Comparison of ENCODE assay signal across 1 cellular context in the genomic region with DNA sequence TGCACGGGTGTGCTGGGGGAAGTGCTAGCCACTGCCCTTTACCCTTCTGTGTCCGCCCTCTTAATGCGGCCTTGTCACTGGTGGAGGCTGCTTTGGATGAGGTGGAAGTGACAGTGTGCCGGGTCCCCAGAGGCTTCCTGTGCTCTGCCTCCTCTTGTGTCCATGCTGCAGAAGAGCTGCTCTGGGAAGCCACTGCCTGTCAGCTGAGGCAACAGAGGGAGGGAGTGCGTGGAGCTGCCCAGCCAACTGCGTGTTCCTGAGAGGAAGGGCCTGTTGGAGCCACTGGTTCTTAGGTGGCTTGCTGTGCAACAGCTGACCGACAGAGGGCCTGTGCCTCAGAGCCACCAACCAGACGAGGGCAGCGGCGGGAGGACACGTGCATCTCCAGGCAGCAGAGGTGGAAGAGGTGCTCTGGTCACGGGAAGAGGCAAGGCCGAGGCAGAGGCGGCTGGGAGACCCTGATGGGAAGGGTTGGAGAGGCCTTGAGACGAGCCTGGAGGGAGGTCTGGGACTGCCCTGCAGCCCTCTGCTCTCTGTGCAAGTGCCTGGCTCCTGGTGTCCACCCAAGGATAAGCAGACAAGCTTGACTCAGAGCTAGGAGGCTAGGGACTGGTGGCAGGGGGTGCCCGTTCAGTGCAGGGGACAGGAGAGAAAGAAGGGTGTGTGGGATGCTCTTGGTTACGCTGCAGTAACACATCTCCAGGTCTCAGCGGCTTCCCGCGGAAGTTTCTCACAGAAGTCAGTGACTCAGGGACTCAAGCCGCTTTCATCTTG.
A peak's percentile ranks its signal among the peaks of the same experiment; 100 is the strongest.
TF ChIP-seq lines count a peak whose summit lies in the region.

No MANE protein-coding gene starts in this region.

TF ChIP-seq in HepG2, 621 proteins besides CTCF, POLR2A, EP300 and RAD21 (continued from another document and continues in another):
- no peak; the same call in 1 of the 2 replicates for TF ChIP-seq ZNF788 (CRISPR knock-in tag; IDR thresholded peaks at IDR 0.05; ENCODE audit: borderline replicate concordance)
- TF ChIP-seq, protein P1, sequence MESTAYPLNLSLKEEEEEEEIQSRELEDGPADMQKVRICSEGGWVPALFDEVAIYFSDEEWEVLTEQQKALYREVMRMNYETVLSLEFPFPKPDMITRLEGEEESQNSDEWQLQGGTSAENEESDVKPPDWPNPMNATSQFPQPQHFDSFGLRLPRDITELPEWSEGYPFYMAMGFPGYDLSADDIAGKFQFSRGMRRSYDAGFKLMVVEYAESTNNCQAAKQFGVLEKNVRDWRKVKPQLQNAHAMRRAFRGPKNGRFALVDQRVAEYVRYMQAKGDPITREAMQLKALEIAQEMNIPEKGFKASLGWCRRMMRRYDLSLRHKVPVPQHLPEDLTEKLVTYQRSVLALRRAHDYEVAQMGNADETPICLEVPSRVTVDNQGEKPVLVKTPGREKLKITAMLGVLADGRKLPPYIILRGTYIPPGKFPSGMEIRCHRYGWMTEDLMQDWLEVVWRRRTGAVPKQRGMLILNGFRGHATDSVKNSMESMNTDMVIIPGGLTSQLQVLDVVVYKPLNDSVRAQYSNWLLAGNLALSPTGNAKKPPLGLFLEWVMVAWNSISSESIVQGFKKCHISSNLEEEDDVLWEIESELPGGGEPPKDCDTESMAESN (CRISPR knock-in tag; conservative IDR thresholded peaks at IDR 0.05) = 0 out of 2 replicates have a peak, but pooled peaks have one; percentile 77
- TF ChIP-seq, protein P2, sequence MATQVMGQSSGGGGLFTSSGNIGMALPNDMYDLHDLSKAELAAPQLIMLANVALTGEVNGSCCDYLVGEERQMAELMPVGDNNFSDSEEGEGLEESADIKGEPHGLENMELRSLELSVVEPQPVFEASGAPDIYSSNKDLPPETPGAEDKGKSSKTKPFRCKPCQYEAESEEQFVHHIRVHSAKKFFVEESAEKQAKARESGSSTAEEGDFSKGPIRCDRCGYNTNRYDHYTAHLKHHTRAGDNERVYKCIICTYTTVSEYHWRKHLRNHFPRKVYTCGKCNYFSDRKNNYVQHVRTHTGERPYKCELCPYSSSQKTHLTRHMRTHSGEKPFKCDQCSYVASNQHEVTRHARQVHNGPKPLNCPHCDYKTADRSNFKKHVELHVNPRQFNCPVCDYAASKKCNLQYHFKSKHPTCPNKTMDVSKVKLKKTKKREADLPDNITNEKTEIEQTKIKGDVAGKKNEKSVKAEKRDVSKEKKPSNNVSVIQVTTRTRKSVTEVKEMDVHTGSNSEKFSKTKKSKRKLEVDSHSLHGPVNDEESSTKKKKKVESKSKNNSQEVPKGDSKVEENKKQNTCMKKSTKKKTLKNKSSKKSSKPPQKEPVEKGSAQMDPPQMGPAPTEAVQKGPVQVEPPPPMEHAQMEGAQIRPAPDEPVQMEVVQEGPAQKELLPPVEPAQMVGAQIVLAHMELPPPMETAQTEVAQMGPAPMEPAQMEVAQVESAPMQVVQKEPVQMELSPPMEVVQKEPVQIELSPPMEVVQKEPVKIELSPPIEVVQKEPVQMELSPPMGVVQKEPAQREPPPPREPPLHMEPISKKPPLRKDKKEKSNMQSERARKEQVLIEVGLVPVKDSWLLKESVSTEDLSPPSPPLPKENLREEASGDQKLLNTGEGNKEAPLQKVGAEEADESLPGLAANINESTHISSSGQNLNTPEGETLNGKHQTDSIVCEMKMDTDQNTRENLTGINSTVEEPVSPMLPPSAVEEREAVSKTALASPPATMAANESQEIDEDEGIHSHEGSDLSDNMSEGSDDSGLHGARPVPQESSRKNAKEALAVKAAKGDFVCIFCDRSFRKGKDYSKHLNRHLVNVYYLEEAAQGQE (IDR thresholded peaks at IDR 0.05; ENCODE audit: borderline replicate concordance in 1 of 2, low read depth in 1 of 2, low read length in 2 of 2) = no peak
- peak; percentile 84 for TF ChIP-seq ARNT2 (CRISPR knock-in tag; IDR thresholded peaks at IDR 0.05; ENCODE audit: low read depth)
- no peak for TF ChIP-seq NBN (conservative IDR thresholded peaks at IDR 0.05)
- TF ChIP-seq, protein P3, sequence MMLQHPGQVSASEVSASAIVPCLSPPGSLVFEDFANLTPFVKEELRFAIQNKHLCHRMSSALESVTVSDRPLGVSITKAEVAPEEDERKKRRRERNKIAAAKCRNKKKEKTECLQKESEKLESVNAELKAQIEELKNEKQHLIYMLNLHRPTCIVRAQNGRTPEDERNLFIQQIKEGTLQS (CRISPR knock-in tag; IDR thresholded peaks at IDR 0.05) = peak; percentile 2; the same call in 1 of the 2 replicates
- TF ChIP-seq NR2C2 (CRISPR knock-in tag; IDR thresholded peaks at IDR 0.05; ENCODE audit: borderline replicate concordance) = no peak; the same call in 1 of the 2 replicates
- peak; percentile 60; the same call in 1 of the 2 replicates for TF ChIP-seq GABPB1 (CRISPR knock-in tag; IDR thresholded peaks at IDR 0.05)
- TF ChIP-seq, protein P4, sequence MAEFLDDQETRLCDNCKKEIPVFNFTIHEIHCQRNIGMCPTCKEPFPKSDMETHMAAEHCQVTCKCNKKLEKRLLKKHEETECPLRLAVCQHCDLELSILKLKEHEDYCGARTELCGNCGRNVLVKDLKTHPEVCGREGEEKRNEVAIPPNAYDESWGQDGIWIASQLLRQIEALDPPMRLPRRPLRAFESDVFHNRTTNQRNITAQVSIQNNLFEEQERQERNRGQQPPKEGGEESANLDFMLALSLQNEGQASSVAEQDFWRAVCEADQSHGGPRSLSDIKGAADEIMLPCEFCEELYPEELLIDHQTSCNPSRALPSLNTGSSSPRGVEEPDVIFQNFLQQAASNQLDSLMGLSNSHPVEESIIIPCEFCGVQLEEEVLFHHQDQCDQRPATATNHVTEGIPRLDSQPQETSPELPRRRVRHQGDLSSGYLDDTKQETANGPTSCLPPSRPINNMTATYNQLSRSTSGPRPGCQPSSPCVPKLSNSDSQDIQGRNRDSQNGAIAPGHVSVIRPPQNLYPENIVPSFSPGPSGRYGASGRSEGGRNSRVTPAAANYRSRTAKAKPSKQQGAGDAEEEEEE (CRISPR knock-in tag; IDR thresholded peaks at IDR 0.05; ENCODE audit: borderline replicate concordance) = peak; percentile 89; the same call in 1 of the 2 replicates
- no peak for TF ChIP-seq ZSCAN29 (CRISPR knock-in tag; conservative IDR thresholded peaks at IDR 0.05)
- TF ChIP-seq, protein P5, sequence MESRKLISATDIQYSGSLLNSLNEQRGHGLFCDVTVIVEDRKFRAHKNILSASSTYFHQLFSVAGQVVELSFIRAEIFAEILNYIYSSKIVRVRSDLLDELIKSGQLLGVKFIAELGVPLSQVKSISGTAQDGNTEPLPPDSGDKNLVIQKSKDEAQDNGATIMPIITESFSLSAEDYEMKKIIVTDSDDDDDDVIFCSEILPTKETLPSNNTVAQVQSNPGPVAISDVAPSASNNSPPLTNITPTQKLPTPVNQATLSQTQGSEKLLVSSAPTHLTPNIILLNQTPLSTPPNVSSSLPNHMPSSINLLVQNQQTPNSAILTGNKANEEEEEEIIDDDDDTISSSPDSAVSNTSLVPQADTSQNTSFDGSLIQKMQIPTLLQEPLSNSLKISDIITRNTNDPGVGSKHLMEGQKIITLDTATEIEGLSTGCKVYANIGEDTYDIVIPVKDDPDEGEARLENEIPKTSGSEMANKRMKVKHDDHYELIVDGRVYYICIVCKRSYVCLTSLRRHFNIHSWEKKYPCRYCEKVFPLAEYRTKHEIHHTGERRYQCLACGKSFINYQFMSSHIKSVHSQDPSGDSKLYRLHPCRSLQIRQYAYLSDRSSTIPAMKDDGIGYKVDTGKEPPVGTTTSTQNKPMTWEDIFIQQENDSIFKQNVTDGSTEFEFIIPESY (CRISPR knock-in tag; IDR thresholded peaks at IDR 0.05) = no peak; the same call in 1 of the 2 replicates
- TF ChIP-seq TP53 (CRISPR knock-in tag; conservative IDR thresholded peaks at IDR 0.05) = no peak
- no peak for TF ChIP-seq FOXJ3 (CRISPR knock-in tag; IDR thresholded peaks at IDR 0.05; ENCODE audit: borderline replicate concordance)
- TF ChIP-seq, protein P6, sequence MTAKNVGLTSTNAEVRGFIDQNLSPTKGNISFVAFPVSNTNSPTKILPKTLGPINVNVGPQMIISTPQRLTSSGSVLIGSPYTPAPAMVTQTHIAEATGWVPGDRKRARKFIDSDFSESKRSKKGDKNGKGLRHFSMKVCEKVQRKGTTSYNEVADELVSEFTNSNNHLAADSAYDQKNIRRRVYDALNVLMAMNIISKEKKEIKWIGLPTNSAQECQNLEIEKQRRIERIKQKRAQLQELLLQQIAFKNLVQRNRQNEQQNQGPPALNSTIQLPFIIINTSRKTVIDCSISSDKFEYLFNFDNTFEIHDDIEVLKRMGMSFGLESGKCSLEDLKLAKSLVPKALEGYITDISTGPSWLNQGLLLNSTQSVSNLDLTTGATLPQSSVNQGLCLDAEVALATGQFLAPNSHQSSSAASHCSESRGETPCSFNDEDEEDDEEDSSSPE (CRISPR knock-in tag; IDR thresholded peaks at IDR 0.05) = peak; percentile 92
- TF ChIP-seq ZNF660 (CRISPR knock-in tag; IDR thresholded peaks at IDR 0.05; ENCODE audit: borderline replicate concordance, low read depth) = no peak
- TF ChIP-seq CENPX (CRISPR knock-in tag; IDR thresholded peaks at IDR 0.05) = no peak
- TF ChIP-seq, protein P7, sequence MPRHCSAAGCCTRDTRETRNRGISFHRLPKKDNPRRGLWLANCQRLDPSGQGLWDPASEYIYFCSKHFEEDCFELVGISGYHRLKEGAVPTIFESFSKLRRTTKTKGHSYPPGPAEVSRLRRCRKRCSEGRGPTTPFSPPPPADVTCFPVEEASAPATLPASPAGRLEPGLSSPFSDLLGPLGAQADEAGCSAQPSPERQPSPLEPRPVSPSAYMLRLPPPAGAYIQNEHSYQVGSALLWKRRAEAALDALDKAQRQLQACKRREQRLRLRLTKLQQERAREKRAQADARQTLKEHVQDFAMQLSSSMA (CRISPR knock-in tag; IDR thresholded peaks at IDR 0.05) = peak; percentile 79; the same call in 1 of the 2 replicates
- no peak; the same call in 1 of the 2 replicates for TF ChIP-seq MTA1 (CRISPR knock-in tag; IDR thresholded peaks at IDR 0.05; ENCODE audit: borderline replicate concordance)
- TF ChIP-seq STAT5B (CRISPR knock-in tag; IDR thresholded peaks at IDR 0.05) = no peak
- TF ChIP-seq HMGA1 (CRISPR knock-in tag; conservative IDR thresholded peaks at IDR 0.05) = no peak
- TF ChIP-seq, protein P8, sequence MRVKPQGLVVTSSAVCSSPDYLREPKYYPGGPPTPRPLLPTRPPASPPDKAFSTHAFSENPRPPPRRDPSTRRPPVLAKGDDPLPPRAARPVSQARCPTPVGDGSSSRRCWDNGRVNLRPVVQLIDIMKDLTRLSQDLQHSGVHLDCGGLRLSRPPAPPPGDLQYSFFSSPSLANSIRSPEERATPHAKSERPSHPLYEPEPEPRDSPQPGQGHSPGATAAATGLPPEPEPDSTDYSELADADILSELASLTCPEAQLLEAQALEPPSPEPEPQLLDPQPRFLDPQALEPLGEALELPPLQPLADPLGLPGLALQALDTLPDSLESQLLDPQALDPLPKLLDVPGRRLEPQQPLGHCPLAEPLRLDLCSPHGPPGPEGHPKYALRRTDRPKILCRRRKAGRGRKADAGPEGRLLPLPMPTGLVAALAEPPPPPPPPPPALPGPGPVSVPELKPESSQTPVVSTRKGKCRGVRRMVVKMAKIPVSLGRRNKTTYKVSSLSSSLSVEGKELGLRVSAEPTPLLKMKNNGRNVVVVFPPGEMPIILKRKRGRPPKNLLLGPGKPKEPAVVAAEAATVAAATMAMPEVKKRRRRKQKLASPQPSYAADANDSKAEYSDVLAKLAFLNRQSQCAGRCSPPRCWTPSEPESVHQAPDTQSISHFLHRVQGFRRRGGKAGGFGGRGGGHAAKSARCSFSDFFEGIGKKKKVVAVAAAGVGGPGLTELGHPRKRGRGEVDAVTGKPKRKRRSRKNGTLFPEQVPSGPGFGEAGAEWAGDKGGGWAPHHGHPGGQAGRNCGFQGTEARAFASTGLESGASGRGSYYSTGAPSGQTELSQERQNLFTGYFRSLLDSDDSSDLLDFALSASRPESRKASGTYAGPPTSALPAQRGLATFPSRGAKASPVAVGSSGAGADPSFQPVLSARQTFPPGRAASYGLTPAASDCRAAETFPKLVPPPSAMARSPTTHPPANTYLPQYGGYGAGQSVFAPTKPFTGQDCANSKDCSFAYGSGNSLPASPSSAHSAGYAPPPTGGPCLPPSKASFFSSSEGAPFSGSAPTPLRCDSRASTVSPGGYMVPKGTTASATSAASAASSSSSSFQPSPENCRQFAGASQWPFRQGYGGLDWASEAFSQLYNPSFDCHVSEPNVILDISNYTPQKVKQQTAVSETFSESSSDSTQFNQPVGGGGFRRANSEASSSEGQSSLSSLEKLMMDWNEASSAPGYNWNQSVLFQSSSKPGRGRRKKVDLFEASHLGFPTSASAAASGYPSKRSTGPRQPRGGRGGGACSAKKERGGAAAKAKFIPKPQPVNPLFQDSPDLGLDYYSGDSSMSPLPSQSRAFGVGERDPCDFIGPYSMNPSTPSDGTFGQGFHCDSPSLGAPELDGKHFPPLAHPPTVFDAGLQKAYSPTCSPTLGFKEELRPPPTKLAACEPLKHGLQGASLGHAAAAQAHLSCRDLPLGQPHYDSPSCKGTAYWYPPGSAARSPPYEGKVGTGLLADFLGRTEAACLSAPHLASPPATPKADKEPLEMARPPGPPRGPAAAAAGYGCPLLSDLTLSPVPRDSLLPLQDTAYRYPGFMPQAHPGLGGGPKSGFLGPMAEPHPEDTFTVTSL (CRISPR knock-in tag; IDR thresholded peaks at IDR 0.05; ENCODE audit: borderline replicate concordance) = no peak
- TF ChIP-seq GTF3A (CRISPR knock-in tag; conservative IDR thresholded peaks at IDR 0.05) = no peak
- 0 out of 2 replicates have a peak, but pooled peaks have one; percentile 90 for TF ChIP-seq ZNF879 (CRISPR knock-in tag; IDR thresholded peaks at IDR 0.05)
- TF ChIP-seq XBP1 (CRISPR knock-in tag; IDR thresholded peaks at IDR 0.05) = no peak
- no peak for TF ChIP-seq JARID2 (CRISPR knock-in tag; IDR thresholded peaks at IDR 0.05; ENCODE audit: insufficient replicate concordance)
- TF ChIP-seq THYN1 (CRISPR knock-in tag; IDR thresholded peaks at IDR 0.05; ENCODE audit: borderline replicate concordance, low read depth) = no peak
- no peak for TF ChIP-seq DNMT3B (CRISPR knock-in tag; conservative IDR thresholded peaks at IDR 0.05)
- TF ChIP-seq, protein P9, sequence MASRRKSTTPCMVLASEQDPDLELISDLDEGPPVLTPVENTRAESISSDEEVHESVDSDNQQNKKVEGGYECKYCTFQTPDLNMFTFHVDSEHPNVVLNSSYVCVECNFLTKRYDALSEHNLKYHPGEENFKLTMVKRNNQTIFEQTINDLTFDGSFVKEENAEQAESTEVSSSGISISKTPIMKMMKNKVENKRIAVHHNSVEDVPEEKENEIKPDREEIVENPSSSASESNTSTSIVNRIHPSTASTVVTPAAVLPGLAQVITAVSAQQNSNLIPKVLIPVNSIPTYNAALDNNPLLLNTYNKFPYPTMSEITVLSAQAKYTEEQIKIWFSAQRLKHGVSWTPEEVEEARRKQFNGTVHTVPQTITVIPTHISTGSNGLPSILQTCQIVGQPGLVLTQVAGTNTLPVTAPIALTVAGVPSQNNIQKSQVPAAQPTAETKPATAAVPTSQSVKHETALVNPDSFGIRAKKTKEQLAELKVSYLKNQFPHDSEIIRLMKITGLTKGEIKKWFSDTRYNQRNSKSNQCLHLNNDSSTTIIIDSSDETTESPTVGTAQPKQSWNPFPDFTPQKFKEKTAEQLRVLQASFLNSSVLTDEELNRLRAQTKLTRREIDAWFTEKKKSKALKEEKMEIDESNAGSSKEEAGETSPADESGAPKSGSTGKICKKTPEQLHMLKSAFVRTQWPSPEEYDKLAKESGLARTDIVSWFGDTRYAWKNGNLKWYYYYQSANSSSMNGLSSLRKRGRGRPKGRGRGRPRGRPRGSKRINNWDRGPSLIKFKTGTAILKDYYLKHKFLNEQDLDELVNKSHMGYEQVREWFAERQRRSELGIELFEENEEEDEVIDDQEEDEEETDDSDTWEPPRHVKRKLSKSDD (CRISPR knock-in tag; IDR thresholded peaks at IDR 0.05; ENCODE audit: low read depth) = peak; percentile 86; the same call in 1 of the 2 replicates
- no peak for TF ChIP-seq ZKSCAN1 (IDR thresholded peaks at IDR 0.05; ENCODE audit: low read length)
- TF ChIP-seq RFX3 (CRISPR knock-in tag; IDR thresholded peaks at IDR 0.05) = no peak
